In genomic region chr4:107999932-108000539, GRCh38 we compare ENCODE assay signal across 19 cellular contexts. TPM values are rescaled to one million over a fixed set of nuclear protein-coding genes. Genes with fewer than 3 reads are reported as not detected.
A peak's percentile ranks its signal among the peaks of the same experiment; 100 is the strongest.
DNase-seq lines count a peak whose midpoint lies in the region; ATAC-seq and TF ChIP-seq lines count a peak whose summit lies in the region.
"Had no signal": no experiment of that assay in that cellular context is flagged by ENCODE, and none has a peak within 500 bp of the region (broad histone marks: within the 10 kb centered on the region; RNA-seq: fewer than 3 reads in every experiment).

No MANE protein-coding gene starts in this region.

- intact Hi-C loops in heart left ventricle (cut with DNase I) (loop anchor here in 3 of 10 donors (10.0 kb wide), 2 partner anchors 145 to 175 kb away; partner anchors contain the start of gene SGMS2 (in 1 of the 3)), left ventricle myocardium superior (cut with micrococcal nuclease) (no loop called here), tibial artery (cut with DNase I; ENCODE audit: low total_unique reads) (no loop called here)

- H3K27ac ChIP-seq in heart left ventricle: peak overlapping the region in 11 of 12 donors; percentile 60 to 97 (median 90)
- H3K27ac ChIP-seq in gastroesophageal sphincter: peak overlapping the region in 3 of 4 donors; percentile 85 to 95 (median 88)
- H3K27ac ChIP-seq in tibial artery: peak overlapping the region; percentile 79 to 96
- no peak overlapping the region for H3K27ac ChIP-seq in endodermal cell (ENCODE audit: low read depth, low read length)
- H3K27ac ChIP-seq: cardiac muscle cell, ovary, thyroid gland had no signal

- H3K36me3 ChIP-seq in heart left ventricle (peaks cover 0 to 5% (median 0%) of the 10 kb centered on the region in 9 donors), gastroesophageal sphincter (peaks cover 0 to 11% of the 10 kb centered on the region in 2 donors), tibial artery (peaks cover 0 to 3% (median 0%) of the 10 kb centered on the region in 3 donors), endodermal cell (ENCODE audit: control insufficient read depth, insufficient read depth, low read length) (no peaks in the 10 kb centered on the region)
- H3K36me3 ChIP-seq: cardiac muscle cell, ovary, thyroid gland had no signal

- H3K4me3 ChIP-seq in heart left ventricle (no peak overlapping the region), gastroesophageal sphincter (no peak overlapping the region), tibial artery (no peak overlapping the region), endodermal cell (ENCODE audit: low read length) (no peak overlapping the region)
- H3K4me3 ChIP-seq: cardiac muscle cell, ovary, thyroid gland had no signal

- H3K4me1 ChIP-seq in heart left ventricle (peaks cover 0 to 78% (median 34%) of the 10 kb centered on the region in 12 donors), gastroesophageal sphincter (peaks cover 18 to 76% (median 23%) of the 10 kb centered on the region in 3 donors), tibial artery (peaks cover 0 to 97% (median 45%) of the 10 kb centered on the region in 4 donors), endodermal cell (ENCODE audit: control insufficient read depth, insufficient read depth, low read length) (no peaks in the 10 kb centered on the region)
- H3K4me1 ChIP-seq: thyroid gland had no signal

- 68 to 83% (median 75%) methylated on average over 2 of the region's 2 CpGs for WGBS in heart left ventricle, 4 donors
- 88 to 93% methylated on average over 2 of the region's 2 CpGs for WGBS in gastroesophageal sphincter (ENCODE audit: low coverage in 1 of 2), 2 donors
- 95% methylated on average over 2 of the region's 2 CpGs; no CpG with 5 or more reads in 1 of the 2 experiments for WGBS in endodermal cell (ENCODE audit: insufficient coverage in 1 of 2, insufficient read length in 1 of 2), 2 experiments

- peaks cover 14% of the 10 kb centered on the region for H3K9me3 Mint-ChIP-seq in endodermal cell
- H3K9me3 Mint-ChIP-seq: HFFc6 had no signal

- no peak overlapping the region for H3K4me3 Mint-ChIP-seq in endodermal cell
- H3K4me3 Mint-ChIP-seq: activated naive CD8-positive, alpha-beta T cell treated with anti-CD3 and anti-CD28 coated beads, Interleukin-2, amount 10 ng/mL, durations not matched to agents 7 days and 5 days; HFFc6 had no signal

- ATAC-seq in heart left ventricle: peak in 2 of 4 donors; percentile 40 to 49
- no peak for ATAC-seq in left ventricle myocardium superior
- ATAC-seq in gastroesophageal sphincter: no peak
- no peak for ATAC-seq in HG03025 (IDR thresholded peaks at IDR 0.05; ENCODE audit: low FRiP score, unreplicated experiment)

- TF ChIP-seq CTCF in heart left ventricle (IDR thresholded peaks at IDR 0.05) (no peak), gastroesophageal sphincter (IDR thresholded peaks at IDR 0.05) (no peak), tibial artery (IDR thresholded peaks at IDR 0.05) (no peak), endodermal cell (conservative IDR thresholded peaks at IDR 0.05) (no peak)

- H3K9me3 ChIP-seq in heart left ventricle (no peaks in the 10 kb centered on the region), gastroesophageal sphincter (no peaks in the 10 kb centered on the region), tibial artery (no peaks in the 10 kb centered on the region), endodermal cell (ENCODE audit: control insufficient read depth, low read length) (peaks cover 15% of the 10 kb centered on the region)
- H3K9me3 ChIP-seq: ovary, thyroid gland had no signal

- no peaks in the 10 kb centered on the region for H3K27me3 ChIP-seq in heart left ventricle
- no peaks in the 10 kb centered on the region for H3K27me3 ChIP-seq in gastroesophageal sphincter
- H3K27me3 ChIP-seq in tibial artery: no peaks in the 10 kb centered on the region
- no peaks in the 10 kb centered on the region for H3K27me3 ChIP-seq in endodermal cell (ENCODE audit: control insufficient read depth, insufficient read depth, low read length, poor library complexity, severe bottlenecking)
- H3K27me3 ChIP-seq: cardiac muscle cell, ovary, thyroid gland had no signal

- H3K9ac ChIP-seq in endodermal cell (ENCODE audit: extremely low read depth, low read length, poor library complexity, severe bottlenecking): no peak overlapping the region

- no peaks in the 10 kb centered on the region for H3K27me3 Mint-ChIP-seq in endodermal cell (ENCODE audit: insufficient read depth)
- H3K27me3 Mint-ChIP-seq: activated naive CD8-positive, alpha-beta T cell treated with anti-CD3 and anti-CD28 coated beads, Interleukin-2, amount 10 ng/mL, durations not matched to agents 7 days and 5 days had no signal

- no peak for TF ChIP-seq POLR2A in heart left ventricle (IDR thresholded peaks at IDR 0.05)
- TF ChIP-seq POLR2A in gastroesophageal sphincter (IDR thresholded peaks at IDR 0.05): no peak

- no peak overlapping the region for H3K27ac Mint-ChIP-seq in endodermal cell
- H3K27ac Mint-ChIP-seq: activated naive CD8-positive, alpha-beta T cell treated with anti-CD3 and anti-CD28 coated beads, Interleukin-2, amount 10 ng/mL, durations not matched to agents 7 days and 5 days; HFFc6 had no signal

- H3K4me1 Mint-ChIP-seq in endodermal cell: peaks cover 4% of the 10 kb centered on the region

- no peak for TF ChIP-seq EP300 in gastroesophageal sphincter (IDR thresholded peaks at IDR 0.05)

- peaks cover 34% of the 10 kb centered on the region for H3K36me3 Mint-ChIP-seq in endodermal cell (ENCODE audit: low read depth)

- no peak for DNase-seq in heart left ventricle
- no peak for DNase-seq in left ventricle myocardium superior
- DNase-seq in OCI-M1 (lab: John Stamatoyannopoulos, UW): peak; percentile 37
- no peak for DNase-seq in tibial artery
- DNase-seq in NAMALWA (ENCODE audit: low spot score): no peak
- no peak for DNase-seq in endodermal cell
- DNase-seq: activated CD4-positive, alpha-beta T cell treated with anti-CD3 and anti-CD28 coated beads, Interleukin-2, amount 50 U/mL, for 1 hour; activated naive CD8-positive, alpha-beta T cell treated with anti-CD3 and anti-CD28 coated beads, Interleukin-2, amount 10 ng/mL, durations not matched to agents 7 days and 5 days; activated T-cell treated with anti-CD3 and anti-CD28 coated beads, Interleukin-2, amount 50 U/mL, for 1 hour; GDM1; HFFc6; NCI-H1694 treated with DMSO at 0.1 percent for 48 hours; ovary; small intestine; stimulated activated CD4-positive, alpha-beta T cell treated with anti-CD3 and anti-CD28 coated beads, Interleukin-4, amount 100 ng/mL, for 24 hours; thyroid gland had no signal

RNA-seq across cellular contexts. Expression of gene HADH, which starts 10.3 kb away (rescaled TPM):
- total RNA-seq in heart left ventricle (100 to 1,000 TPM; 138 to 382 (median 217) TPM), left ventricle myocardium superior (252 TPM), gastroesophageal sphincter (100 to 1,000 TPM in 2 of 4 donors, 10 to 100 TPM in 2; 88.9 to 148 (median 112) TPM), endodermal cell (10 to 100 TPM; 32.5 to 53.0 TPM)
- polyA plus RNA-seq in heart left ventricle: 100 to 1,000 TPM in 1 of 2 donors, 10 to 100 TPM in 1; 60.6 to 147 TPM
- 67.3 TPM for polyA plus RNA-seq in endodermal cell (2013, experiment 1 of 2)
- polyA plus RNA-seq in endodermal cell (2013, experiment 2 of 2): 66.0 TPM
